ENCODE assay signal across 33 cellular contexts in genomic region chr1:224393331-224393730, GRCh38.
"Had no signal": no experiment of that assay in that cellular context is flagged by ENCODE, and none has a peak within 500 bp of the region (broad histone marks: within the 10 kb centered on the region; RNA-seq: fewer than 3 reads in every experiment).

No MANE protein-coding gene starts in this region.

- H3K27ac Mint-ChIP-seq: nephron; T-helper 2 cell treated with Interferon-gamma antibody and Interleukin-4, amounts not matched to agents 5 μg/mL and 100 μg/mL, for 36 hours had no signal

- H3K9me3 Mint-ChIP-seq: nephron; T-helper 2 cell treated with Interferon-gamma antibody and Interleukin-4, amounts not matched to agents 5 μg/mL and 100 μg/mL, for 36 hours had no signal

- DNase-seq: activated CD4-positive, alpha-beta T cell treated with anti-CD3 and anti-CD28 coated beads for 4 hours; activated CD4-positive, alpha-beta T cell treated with anti-CD3 and anti-CD28 coated beads, Interleukin-2, amount 50 U/mL, for 4 hours; activated CD8-positive, alpha-beta memory T cell treated with anti-CD3 and anti-CD28 coated beads, Interleukin-2, amount 50 U/mL, for 4 hours; activated effector memory CD4-positive, alpha-beta T cell treated with Interleukin-2 at 50 U/mL for 16 hours; activated naive CD4-positive, alpha-beta T cell treated with Interleukin-2 at 50 U/mL for 16 hours; activated T-cell treated with anti-CD3 and anti-CD28 coated beads, Interleukin-2, amount 50 U/mL, for 48 hours; anterior cingulate cortex; cerebellar nuclear complex; dorsolateral prefrontal cortex; effector memory CD4-positive, alpha-beta T cell; gastrocnemius medialis; glutamatergic neuron; left cardiac atrium; mammary epithelial cell; pancreas; retina; stimulated activated CD4-positive, alpha-beta T cell treated with anti-CD3 and anti-CD28 coated beads, Interleukin-12 subunit alpha, Interleukin-12 subunit beta, amount 100 ng/mL, for 4 hours; stimulated activated CD4-positive, alpha-beta T cell treated with anti-CD3 and anti-CD28 coated beads, Interleukin-4, amount 100 ng/mL, for 1 hour; stomach; T-helper 1 cell; thyroid gland; upper lobe of left lung had no signal

- H3K9me3 ChIP-seq: gastrocnemius medialis, pancreas, prostate gland, stomach, thyroid gland, upper lobe of left lung, vagina had no signal

- H3K4me3 Mint-ChIP-seq: nephron; T-helper 2 cell treated with Interferon-gamma antibody and Interleukin-4, amounts not matched to agents 5 μg/mL and 100 μg/mL, for 36 hours had no signal

- H3K4me1 Mint-ChIP-seq: nephron had no signal

- H3K27me3 ChIP-seq: dorsolateral prefrontal cortex, gastrocnemius medialis, neutrophil, pancreas, stomach, thyroid gland, upper lobe of left lung, vagina had no signal

- H3K4me1 ChIP-seq: gastrocnemius medialis, prostate gland, stomach, thyroid gland, upper lobe of left lung, vagina had no signal

- FAIRE-seq: bronchial epithelial cell, keratinocyte, pancreas had no signal

- ATAC-seq: gastrocnemius medialis, left cardiac atrium, pancreas, sciatic nerve had no signal

- H3K4me3 ChIP-seq: coronary artery, dorsolateral prefrontal cortex, gastrocnemius medialis, pancreas, prostate gland, skin epidermis, stomach, thyroid gland, upper lobe of left lung, vagina had no signal

- H3K27ac ChIP-seq: coronary artery, gastrocnemius medialis, neutrophil, pancreas, prostate gland, skin epidermis, stomach, thyroid gland, upper lobe of left lung, vagina, VCaP had no signal
